Comparison of ENCODE assay signal across 1 cellular context in the genomic region with DNA sequence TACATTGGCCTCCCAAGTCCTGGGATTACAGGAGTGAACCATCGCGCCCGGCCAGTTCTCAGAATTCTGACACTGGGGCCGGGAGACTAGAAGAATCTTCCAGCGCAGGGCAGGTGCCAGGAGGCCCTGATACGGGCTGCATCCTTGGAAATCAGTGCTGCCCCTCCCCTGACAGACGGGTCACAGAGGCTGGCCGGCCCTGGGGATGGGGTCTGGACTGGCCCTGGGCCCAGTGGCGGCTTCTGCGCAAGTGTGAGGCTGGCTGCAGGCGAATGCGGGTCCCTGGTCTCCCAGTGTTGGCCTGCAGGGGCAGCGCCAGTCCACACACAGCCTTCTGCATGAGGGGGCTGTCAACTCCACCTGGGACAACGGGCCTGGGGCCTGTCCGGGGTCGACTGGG.
TF ChIP-seq lines count a peak whose summit lies in the region.

No MANE protein-coding gene starts in this region.

TF ChIP-seq in H1, 55 proteins besides CTCF, POLR2A, EP300 and RAD21 (continued from another document):
- TF ChIP-seq, protein P1, sequence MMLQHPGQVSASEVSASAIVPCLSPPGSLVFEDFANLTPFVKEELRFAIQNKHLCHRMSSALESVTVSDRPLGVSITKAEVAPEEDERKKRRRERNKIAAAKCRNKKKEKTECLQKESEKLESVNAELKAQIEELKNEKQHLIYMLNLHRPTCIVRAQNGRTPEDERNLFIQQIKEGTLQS (IDR thresholded peaks at IDR 0.05; ENCODE audit: insufficient read depth, low read depth, low read length): no peak
- TF ChIP-seq TAF7 (optimal IDR thresholded peaks at IDR 0.05; ENCODE audit: borderline replicate concordance, low read depth, low read length) (no peak), JUND (IDR thresholded peaks at IDR 0.05; ENCODE audit: low read length) (no peak), ATF2 (IDR thresholded peaks at IDR 0.05; ENCODE audit: low read length) (0 out of 2 replicates have a peak, but pooled peaks have one; percentile 12), CREB1 (IDR thresholded peaks at IDR 0.05) (no peak), SIN3A (conservative IDR thresholded peaks at IDR 0.05 in 1 of 2, IDR thresholded peaks at IDR 0.05 in 1 of 2; ENCODE audit: low read depth in 1 of 2, low read length in 2 of 2) (0 out of 4 replicates have a peak, but pooled peaks of 1 of the 2 experiments have one; percentile 25), TAF1 (IDR thresholded peaks at IDR 0.05; ENCODE audit: low read depth, low read length) (no peak), MAX (IDR thresholded peaks at IDR 0.05) (peak; percentile 48; the same call in 1 of the 2 replicates), FOSL1 (IDR thresholded peaks at IDR 0.05; ENCODE audit: insufficient read depth, low read depth, low read length) (no peak), GABPA (IDR thresholded peaks at IDR 0.05; ENCODE audit: borderline replicate concordance, insufficient read depth, low read length) (peak; percentile 57; the same call in 1 of the 2 replicates), SP4 (IDR thresholded peaks at IDR 0.05; ENCODE audit: low read length) (no peak), SIRT6 (IDR thresholded peaks at IDR 0.05; ENCODE audit: low read length) (no peak)
